ENCODE assay signal across 9 cellular contexts in genomic region chr2:36780231-36780808, GRCh38.
A peak's percentile ranks its signal among the peaks of the same experiment; 100 is the strongest.
DNase-seq lines count a peak whose midpoint lies in the region; ATAC-seq, FAIRE-seq and TF ChIP-seq lines count a peak whose summit lies in the region.
"Had no signal": no experiment of that assay in that cellular context is flagged by ENCODE, and none has a peak within 500 bp of the region (broad histone marks: within the 10 kb centered on the region; RNA-seq: fewer than 3 reads in every experiment).

No MANE protein-coding gene starts in this region.

- CTCF ChIA-PET in activated CD8-positive, alpha-beta memory T cell treated with anti-CD3 and anti-CD28 coated beads, Interleukin-2, amount 10 ng/mL, durations not matched to agents 7 days and 5 days (lab: Charles Lee), result interaction anchor here (1.3 to 2.0 kb wide), 3 partner anchors 14 to 241 kb away, joined by 3 to 5 read pairs (median 4); no protein-coding TSS in a partner anchor

- FAIRE-seq in astrocyte (lab: Jason Lieb, UNC), result no peak

- H3K4me2 ChIP-seq in astrocyte (ENCODE audit: low read length), result peak overlapping the region; percentile 58

- H3K27me3 Mint-ChIP-seq in activated CD8-positive, alpha-beta memory T cell treated with anti-CD3 and anti-CD28 coated beads, Interleukin-2, amount 10 ng/mL, durations not matched to agents 7 days and 5 days, result peaks cover 41% of the 10 kb centered on the region
- H3K27me3 Mint-ChIP-seq in astrocyte (ENCODE audit: low read depth, unreplicated experiment), result peaks cover 23% of the 10 kb centered on the region
- H3K27me3 Mint-ChIP-seq: dendritic cell treated with granulocyte-macrophage colony-stimulating factor and Interleukin-4, amounts not matched to agents 40 ng/mL and 50 ng/mL, for 4 days had no signal

- peaks cover 6% of the 10 kb centered on the region for H3K27me3 ChIP-seq in astrocyte (ENCODE audit: insufficient read depth, low read length)
- H3K27me3 ChIP-seq in stomach, result no peaks in the 10 kb centered on the region

- H3K27ac Mint-ChIP-seq in activated CD8-positive, alpha-beta memory T cell treated with anti-CD3 and anti-CD28 coated beads, Interleukin-2, amount 10 ng/mL, durations not matched to agents 7 days and 5 days, result no peak overlapping the region
- no peak overlapping the region for H3K27ac Mint-ChIP-seq in astrocyte (ENCODE audit: unreplicated experiment)
- H3K27ac Mint-ChIP-seq: dendritic cell treated with granulocyte-macrophage colony-stimulating factor and Interleukin-4, amounts not matched to agents 40 ng/mL and 50 ng/mL, for 4 days had no signal

- H3K36me3 Mint-ChIP-seq in activated CD8-positive, alpha-beta memory T cell treated with anti-CD3 and anti-CD28 coated beads, Interleukin-2, amount 10 ng/mL, durations not matched to agents 7 days and 5 days, result no peaks in the 10 kb centered on the region
- no peaks in the 10 kb centered on the region for H3K36me3 Mint-ChIP-seq in astrocyte (ENCODE audit: low read depth, unreplicated experiment)

- TF ChIP-seq EP300 in stomach (IDR thresholded peaks at IDR 0.05), result no peak

- DNase-seq in activated CD8-positive, alpha-beta memory T cell treated with anti-CD3 and anti-CD28 coated beads, Interleukin-2, amount 10 ng/mL, durations not matched to agents 7 days and 5 days, result no peak
- DNase-seq in activated CD8-positive, alpha-beta memory T cell treated with anti-CD3 and anti-CD28 coated beads, Interleukin-2, amount 50 U/mL, for 4 hours, result no peak
- DNase-seq in NCI-H226, result peak; percentile 15
- peak; percentile 41 for DNase-seq in astrocyte (ENCODE audit: low read depth)
- DNase-seq in iPS DF 4.7 (ENCODE audit: extremely low read depth, low spot score), result peak; percentile 44
- DNase-seq in stomach, result no peak

- H3K4me3 ChIP-seq in astrocyte (ENCODE audit: insufficient read depth, low read depth, low read length), result no peak overlapping the region
- H3K4me3 ChIP-seq in stomach, result no peak overlapping the region

- H3K4me1 ChIP-seq in astrocyte (ENCODE audit: insufficient read depth, low read length) (no peaks in the 10 kb centered on the region), stomach (peaks cover 0 to 8% (median 0%) of the 10 kb centered on the region in 4 donors)

- H3K9me3 ChIP-seq in astrocyte (ENCODE audit: insufficient read depth, low read depth, low read length) (no peaks in the 10 kb centered on the region), stomach (no peaks in the 10 kb centered on the region)

- no peaks in the 10 kb centered on the region for H3K9me3 Mint-ChIP-seq in activated CD8-positive, alpha-beta memory T cell treated with anti-CD3 and anti-CD28 coated beads, Interleukin-2, amount 10 ng/mL, durations not matched to agents 7 days and 5 days (ENCODE audit: low read depth)
- H3K9me3 Mint-ChIP-seq in astrocyte (ENCODE audit: unreplicated experiment), result no peaks in the 10 kb centered on the region
- H3K9me3 Mint-ChIP-seq: dendritic cell treated with granulocyte-macrophage colony-stimulating factor and Interleukin-4, amounts not matched to agents 40 ng/mL and 50 ng/mL, for 4 days had no signal

- intact Hi-C loops in stomach (cut with DNase I; ENCODE audit: low total_unique reads), result loop anchor here (10.0 kb wide), 1 partner anchor 426 kb away; the partner anchor contains the start of gene CRIM1

- no peaks in the 10 kb centered on the region for H3K79me2 ChIP-seq in astrocyte (ENCODE audit: insufficient read depth, low read length)

- H3K36me3 ChIP-seq in astrocyte (ENCODE audit: insufficient read depth, low read length) (no peaks in the 10 kb centered on the region), stomach (no peaks in the 10 kb centered on the region)

- H3K27ac ChIP-seq in astrocyte (ENCODE audit: low read depth, low read length) (no peak overlapping the region), stomach (no peak overlapping the region)

- ATAC-seq in activated CD8-positive, alpha-beta memory T cell treated with anti-CD3 and anti-CD28 coated beads, Interleukin-2, amount 10 ng/mL, durations not matched to agents 7 days and 5 days, result peak; percentile 51
- ATAC-seq in HG02623 (IDR thresholded peaks at IDR 0.05; ENCODE audit: unreplicated experiment), result peak; percentile 37
- no peak for ATAC-seq in GM19463 (IDR thresholded peaks at IDR 0.05; ENCODE audit: unreplicated experiment)

- H3K9ac ChIP-seq in astrocyte (ENCODE audit: low read length), result no peak overlapping the region

- TF ChIP-seq POLR2A in stomach (IDR thresholded peaks at IDR 0.05), result no peak

- no peaks in the 10 kb centered on the region for H4K20me1 ChIP-seq in astrocyte (ENCODE audit: insufficient read depth, low read length)

- no peak overlapping the region for H3K4me3 Mint-ChIP-seq in activated CD8-positive, alpha-beta memory T cell treated with anti-CD3 and anti-CD28 coated beads, Interleukin-2, amount 10 ng/mL, durations not matched to agents 7 days and 5 days
- no peak overlapping the region for H3K4me3 Mint-ChIP-seq in astrocyte (ENCODE audit: unreplicated experiment)
- H3K4me3 Mint-ChIP-seq: dendritic cell treated with granulocyte-macrophage colony-stimulating factor and Interleukin-4, amounts not matched to agents 40 ng/mL and 50 ng/mL, for 4 days had no signal

- peak overlapping the region; percentile 12 for H2AFZ ChIP-seq in astrocyte (ENCODE audit: low read depth, low read length)

- WGBS in stomach, 5 donors, result 2 to 5% (median 3%) methylated on average over 4 of the region's 4 CpGs

- H3K4me1 Mint-ChIP-seq in activated CD8-positive, alpha-beta memory T cell treated with anti-CD3 and anti-CD28 coated beads, Interleukin-2, amount 10 ng/mL, durations not matched to agents 7 days and 5 days, result peaks cover 3% of the 10 kb centered on the region
- H3K4me1 Mint-ChIP-seq in astrocyte (ENCODE audit: low read depth, unreplicated experiment), result no peaks in the 10 kb centered on the region

- TF ChIP-seq CTCF in astrocyte (IDR thresholded peaks at IDR 0.05; ENCODE audit: insufficient read depth, low read depth, low read length), result peak; percentile 90
- TF ChIP-seq CTCF in stomach (IDR thresholded peaks at IDR 0.05), result peak in 5 of 7 experiments; percentile 71 to 84 (median 78)

Comparison
In these comparisons a context has a peak if more than half of its experiments do, and no peak if none do; other contexts are left out.
1. DNase-seq: peak in NCI-H226 (single experiment), astrocyte (single experiment) and iPS DF 4.7 (single experiment); none in activated CD8-positive, alpha-beta memory T cell treated with anti-CD3 and anti-CD28 coated beads, Interleukin-2, amount 10 ng/mL, durations not matched to agents 7 days and 5 days (single experiment), activated CD8-positive, alpha-beta memory T cell treated with anti-CD3 and anti-CD28 coated beads, Interleukin-2, amount 50 U/mL, for 4 hours (single experiment) and stomach (single experiment).